In the genomic region with DNA sequence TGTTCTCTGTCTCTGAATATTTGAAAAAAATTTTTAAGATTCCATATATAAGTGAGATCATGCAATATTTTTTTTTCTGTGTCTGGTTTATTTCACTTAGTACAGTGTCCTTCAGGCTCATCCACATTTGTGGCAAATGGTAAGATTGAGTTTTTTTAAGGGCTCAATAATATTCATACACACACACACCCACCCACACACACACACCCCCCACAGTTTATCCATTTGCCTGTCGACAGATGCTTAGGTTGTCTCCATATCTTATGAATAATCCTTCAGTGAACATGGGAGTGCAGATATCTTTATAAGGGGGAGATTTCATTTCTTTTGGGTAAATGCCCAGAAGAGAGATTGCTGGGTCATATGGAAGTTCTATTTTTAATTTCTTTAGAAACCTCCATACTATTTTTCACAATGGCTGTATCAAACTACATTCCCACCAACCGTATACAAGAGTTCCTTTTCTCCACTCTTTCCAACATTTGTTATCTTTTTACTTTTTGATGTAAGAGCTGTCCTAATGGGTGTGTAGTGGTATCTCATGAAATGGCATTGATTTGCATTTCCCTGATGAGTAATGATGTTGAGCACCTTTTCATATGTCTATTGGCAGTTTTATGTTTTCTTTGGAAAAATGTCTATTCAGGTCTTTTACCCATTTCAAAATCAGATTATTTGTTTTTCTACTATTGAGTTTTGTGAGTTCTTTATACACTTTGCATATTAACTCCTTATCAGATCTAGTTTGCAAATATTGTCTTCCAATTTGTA, we compare ENCODE assay signal across 22 cellular contexts.
"Had no signal": no experiment of that assay in that cellular context is flagged by ENCODE, and none has a peak within 500 bp of the region (broad histone marks: within the 10 kb centered on the region; RNA-seq: fewer than 3 reads in every experiment).

No MANE protein-coding gene starts in this region.

- H3K27me3 ChIP-seq: body of pancreas, tibial nerve, uterus had no signal

- H3K4me3 Mint-ChIP-seq: activated CD4-positive, alpha-beta memory T cell treated with anti-CD3 and anti-CD28 coated beads for 36 hours; activated CD4-positive, alpha-beta T cell treated with anti-CD3 and anti-CD28 coated beads for 36 hours; activated naive CD8-positive, alpha-beta T cell; natural killer cell treated with Interleukin-12 subunit alpha and Interleukin-12 subunit beta and Interleukin-15 and Interleukin-18, amount 100 ng/mL, for 72 hours; T-cell; WTC11 had no signal

- H3K27me3 Mint-ChIP-seq: activated CD4-positive, alpha-beta memory T cell treated with anti-CD3 and anti-CD28 coated beads for 36 hours; activated CD4-positive, alpha-beta T cell treated with anti-CD3 and anti-CD28 coated beads for 36 hours; natural killer cell treated with Interleukin-12 subunit alpha and Interleukin-12 subunit beta and Interleukin-15 and Interleukin-18, amount 100 ng/mL, for 72 hours had no signal

- H3K27ac ChIP-seq: body of pancreas, prostate gland, skin epidermis, tibial nerve, uterus had no signal

- H3K4me1 Mint-ChIP-seq: activated CD4-positive, alpha-beta T cell treated with anti-CD3 and anti-CD28 coated beads for 36 hours; T-cell had no signal

- H3K27ac Mint-ChIP-seq: activated CD4-positive, alpha-beta memory T cell treated with anti-CD3 and anti-CD28 coated beads for 36 hours; activated CD4-positive, alpha-beta T cell treated with anti-CD3 and anti-CD28 coated beads for 36 hours; activated naive CD8-positive, alpha-beta T cell; natural killer cell treated with Interleukin-12 subunit alpha and Interleukin-12 subunit beta and Interleukin-15 and Interleukin-18, amount 100 ng/mL, for 72 hours; T-cell; WTC11 had no signal

- H3K36me3 ChIP-seq: prostate gland, tibial nerve, uterus had no signal

- H3K36me3 Mint-ChIP-seq: activated CD4-positive, alpha-beta memory T cell treated with anti-CD3 and anti-CD28 coated beads for 36 hours; activated naive CD8-positive, alpha-beta T cell; natural killer cell treated with Interleukin-12 subunit alpha and Interleukin-12 subunit beta and Interleukin-15 and Interleukin-18, amount 100 ng/mL, for 72 hours; T-cell had no signal

- H3K9me3 Mint-ChIP-seq: activated CD4-positive, alpha-beta memory T cell treated with anti-CD3 and anti-CD28 coated beads for 36 hours; natural killer cell treated with Interleukin-12 subunit alpha and Interleukin-12 subunit beta and Interleukin-15 and Interleukin-18, amount 100 ng/mL, for 72 hours; T-cell had no signal

- DNase-seq: activated CD4-positive, alpha-beta memory T cell treated with anti-CD3 and anti-CD28 coated beads for 36 hours; activated CD4-positive, alpha-beta T cell treated with anti-CD3 and anti-CD28 coated beads for 36 hours; activated T-cell treated with anti-CD3 and anti-CD28 coated beads for 4 hours; body of pancreas; central memory CD4-positive, alpha-beta T cell; effector CD8-positive, alpha-beta T cell; hypothalamus; nucleus accumbens; right cardiac atrium; stimulated activated naive CD8-positive, alpha-beta T cell treated with anti-CD3 and anti-CD28 coated beads, Interleukin-15, Interleukin-2, amounts not matched to agents 100 U/mL and 50 U/mL, for 24 hours; substantia nigra; T-cell; uterus had no signal

- H3K4me3 ChIP-seq: body of pancreas, lung, prostate gland, skin epidermis, tibial nerve, uterus had no signal

- FAIRE-seq: keratinocyte had no signal

- H3K9me3 ChIP-seq: body of pancreas, prostate gland, tibial nerve, uterus had no signal

- H3K4me1 ChIP-seq: body of pancreas, prostate gland had no signal

- ATAC-seq: activated CD4-positive, alpha-beta T cell treated with anti-CD3 and anti-CD28 coated beads for 36 hours; body of pancreas; esophagus mucosa; natural killer cell treated with Interleukin-12 subunit alpha and Interleukin-12 subunit beta and Interleukin-15 and Interleukin-18, amount 100 ng/mL, for 72 hours; right cardiac atrium; stimulated activated naive CD8-positive, alpha-beta T cell treated with anti-CD3 and anti-CD28 coated beads, Interleukin-15, Interleukin-2, amounts not matched to agents 100 U/mL and 50 U/mL, for 24 hours; T-cell; WTC11 had no signal
